Comparison of ENCODE assay signal across 11 cellular contexts in genomic region chr1:8015809-8016165, GRCh38. TPM values are rescaled to one million over a fixed set of nuclear protein-coding genes. Genes with fewer than 3 reads are reported as not detected.
DNase-seq lines count a peak whose midpoint lies in the region; ATAC-seq, FAIRE-seq and TF ChIP-seq lines count a peak whose summit lies in the region.
"Had no signal": no experiment of that assay in that cellular context is flagged by ENCODE, and none has a peak within 500 bp of the region (broad histone marks: within the 10 kb centered on the region; RNA-seq: fewer than 3 reads in every experiment).

No MANE protein-coding gene starts in this region.

- TF ChIP-seq EP300 in K562 (IDR thresholded peaks at IDR 0.05; ENCODE audit: low read length) = no peak
- TF ChIP-seq EP300 in sigmoid colon (IDR thresholded peaks at IDR 0.05) = no peak

- H3K4me2 ChIP-seq in GM23248 (ENCODE audit: unreplicated experiment) = peak overlapping the region; percentile 40
- H3K4me2 ChIP-seq in K562 (ENCODE audit: insufficient read depth, low read length) = no peak overlapping the region

- CTCF ChIA-PET in K562 (lab: Yijun Ruan, JAX; ENCODE audit: low intra/inter-chr PET ratio) = interaction anchor here (0.5 to 3.5 kb wide), 8 partner anchors 15 to 349 kb away, joined by 3 to 37 read pairs (median 18); no protein-coding TSS in a partner anchor
- CTCF ChIA-PET in activated CD8-positive, alpha-beta T cell treated with anti-CD3 and anti-CD28 coated beads for 36 hours (lab: Charles Lee) = interaction anchor here (0.7 to 10.2 kb wide), 41 partner anchors 8 to 711 kb away, joined by 3 to 120 read pairs (median 5); partner anchors contain the start of gene SLC45A1

- H3K4me3 ChIP-seq in GM23248 = 0 out of 2 replicates have a peak overlapping the region, but pooled peaks have one; percentile 3
- H3K4me3 ChIP-seq in K562 = no peak overlapping the region
- no peak overlapping the region for H3K4me3 ChIP-seq in right cardiac atrium (ENCODE audit: low read length)
- H3K4me3 ChIP-seq in sigmoid colon = no peak overlapping the region
- H3K4me3 ChIP-seq: cardiac muscle cell had no signal

- H3K79me2 ChIP-seq in GM23248 (ENCODE audit: insufficient read depth) (peaks cover 76% of the 10 kb centered on the region), K562 (ENCODE audit: control insufficient read depth, insufficient read depth, low read length) (no peaks in the 10 kb centered on the region)

- H3K9ac ChIP-seq in GM23248 (peak overlapping the region; percentile 39), K562 (ENCODE audit: insufficient read depth in 1 of 2, low read depth in 2 of 2, low read length in 2 of 2) (no peak overlapping the region)

- ATAC-seq in K562 = no peak
- ATAC-seq in right cardiac atrium = peak; percentile 82 to 86
- ATAC-seq in activated CD8-positive, alpha-beta T cell treated with anti-CD3 and anti-CD28 coated beads for 36 hours = no peak

- peaks cover 98% of the 10 kb centered on the region for H3F3A ChIP-seq in GM23248 (ENCODE audit: insufficient read depth)

- TF ChIP-seq RAD21 in K562 (CRISPR knock-in tag; conservative IDR thresholded peaks at IDR 0.05 in 1 of 2, IDR thresholded peaks at IDR 0.05 in 1 of 2) = no peak

- peaks cover 18% of the 10 kb centered on the region for H3K27me3 Mint-ChIP-seq in activated CD8-positive, alpha-beta T cell treated with anti-CD3 and anti-CD28 coated beads for 36 hours

- BruUV-seq in K562 (replicated peaks; lab: Mats Ljungman, UMichigan) = no TSS peak

- POLR2A ChIA-PET in K562 (lab: Yijun Ruan, JAX) = interaction anchor here (0.6 kb wide), 1 partner anchor 1127 kb away, joined by 4 read pairs; no protein-coding TSS in a partner anchor
- POLR2A ChIA-PET in activated CD8-positive, alpha-beta T cell treated with anti-CD3 and anti-CD28 coated beads for 36 hours (lab: Charles Lee) = interaction anchor here (0.6 kb wide), 1 partner anchor 290 kb away, joined by 3 read pairs; no protein-coding TSS in a partner anchor

- H3K9me3 ChIP-seq in GM23248 (ENCODE audit: low read depth) = no peaks in the 10 kb centered on the region
- no peaks in the 10 kb centered on the region for H3K9me3 ChIP-seq in K562 (replicated peaks; ENCODE audit: control insufficient read depth, insufficient read depth, low read depth, low read length)
- no peaks in the 10 kb centered on the region for H3K9me3 ChIP-seq in right cardiac atrium (ENCODE audit: control insufficient read depth, low read length)
- no peaks in the 10 kb centered on the region for H3K9me3 ChIP-seq in sigmoid colon

- no peak for FAIRE-seq in K562 (lab: Jason Lieb, UNC)

- in situ Hi-C loops in GM23248 (cut with MboI) (no loop called here), K562 (cut with MboI) (loop anchor here (5.0 to 10.0 kb wide), 2 partner anchors 297 to 351 kb away; no protein-coding TSS in a partner anchor)

- DNase-seq in GM23248 (peak; percentile 33), K562 (ENCODE audit: extremely low read depth in 1 of 4, low spot score in 3 of 4) (no peak), right cardiac atrium (peak in 2 of 3 donors; percentile 40 to 67), sigmoid colon (peak; percentile 79), NCI-H1092 treated with DMSO at 0.1 percent for 48 hours (lab: John Stamatoyannopoulos, UW) (no peak), NCI-H510A (lab: John Stamatoyannopoulos, UW) (no peak), epidermal melanocyte (ENCODE audit: insufficient read length, low spot score) (no peak)
- DNase-seq in activated CD8-positive, alpha-beta T cell treated with anti-CD3 and anti-CD28 coated beads for 36 hours = no peak
- DNase-seq: activated CD4-positive, alpha-beta T cell treated with anti-CD3 and anti-CD28 coated beads, Interleukin-2, amount 50 U/mL, for 1 hour had no signal

- H3K9me1 ChIP-seq in K562 (ENCODE audit: control insufficient read depth, insufficient read depth, low read length) = no peaks in the 10 kb centered on the region

- TF ChIP-seq POLR2A in K562 (conservative IDR thresholded peaks at IDR 0.05) (no peak), sigmoid colon (IDR thresholded peaks at IDR 0.05) (no peak)

- H3K9me2 ChIP-seq in GM23248 (ENCODE audit: insufficient read depth) = no peaks in the 10 kb centered on the region

- H3K27me3 ChIP-seq in GM23248 (replicated peaks; ENCODE audit: insufficient read depth) = no peaks in the 10 kb centered on the region
- H3K27me3 ChIP-seq in K562 (ENCODE audit: control insufficient read depth in 2 of 2, insufficient read depth in 2 of 2, low read length in 2 of 2) = peaks cover 0 to 2% of the 10 kb centered on the region in 2 experiments; a peak in 2 of 5 replicates
- H3K27me3 ChIP-seq in right cardiac atrium (ENCODE audit: control insufficient read depth, insufficient read depth) = no peaks in the 10 kb centered on the region
- H3K27me3 ChIP-seq in sigmoid colon = no peaks in the 10 kb centered on the region
- H3K27me3 ChIP-seq: cardiac muscle cell had no signal

- WGBS in GM23248 (ENCODE audit: low coverage in 1 of 2, low lambda C conversion rate in 2 of 2, missing lambda C conversion rate in 2 of 2), 2 experiments = 49 to 56% methylated on average over 2 of the region's 2 CpGs
- 23% methylated on average over 2 of the region's 2 CpGs for WGBS in K562 (ENCODE audit: insufficient coverage, low coverage, missing lambda C conversion rate)
- 50% methylated on average over 2 of the region's 2 CpGs for WGBS in right cardiac atrium
- 51 to 60% methylated on average over 2 of the region's 2 CpGs for WGBS in sigmoid colon, 2 donors

- no peak overlapping the region for H3K27ac Mint-ChIP-seq in activated CD8-positive, alpha-beta T cell treated with anti-CD3 and anti-CD28 coated beads for 36 hours

- no peak overlapping the region for H3K4me3 Mint-ChIP-seq in activated CD8-positive, alpha-beta T cell treated with anti-CD3 and anti-CD28 coated beads for 36 hours

- H3K27ac ChIP-seq in GM23248 (peak overlapping the region; percentile 54), K562 (ENCODE audit: extremely low read depth, low read depth, low read length) (no peak overlapping the region), right cardiac atrium (ENCODE audit: low read length) (no peak overlapping the region), sigmoid colon (peak overlapping the region; percentile 72 to 99 (median 97))
- H3K27ac ChIP-seq: cardiac muscle cell had no signal

- H3K4me1 Mint-ChIP-seq in activated CD8-positive, alpha-beta T cell treated with anti-CD3 and anti-CD28 coated beads for 36 hours (ENCODE audit: low read depth) = peaks cover 7% of the 10 kb centered on the region

- no peak overlapping the region for H2AFZ ChIP-seq in GM23248
- no peak overlapping the region for H2AFZ ChIP-seq in K562 (ENCODE audit: low read depth, low read length)

- H3K9me3 Mint-ChIP-seq in activated CD8-positive, alpha-beta T cell treated with anti-CD3 and anti-CD28 coated beads for 36 hours = no peaks in the 10 kb centered on the region
- H3K9me3 Mint-ChIP-seq: CD14-positive monocyte had no signal

- H3K36me3 Mint-ChIP-seq in activated CD8-positive, alpha-beta T cell treated with anti-CD3 and anti-CD28 coated beads for 36 hours (ENCODE audit: low read depth) = no peaks in the 10 kb centered on the region
- H3K36me3 Mint-ChIP-seq: CD14-positive monocyte had no signal

- intact Hi-C loops in K562 (cut with micrococcal nuclease) (loop anchor here (1.0 to 5.0 kb wide), 4 partner anchors 33 to 348 kb away; no protein-coding TSS in a partner anchor), right cardiac atrium (cut with DNase I) (loop anchor here in 1 of 4 donors (5.0 kb wide), 1 partner anchor 33 kb away; no protein-coding TSS in a partner anchor), sigmoid colon (cut with DNase I) (loop anchor here (5.0 to 10.0 kb wide), 2 partner anchors 38 to 329 kb away; no protein-coding TSS in a partner anchor)
- intact Hi-C loops in activated CD8-positive, alpha-beta T cell treated with anti-CD3 and anti-CD28 coated beads for 36 hours (cut with micrococcal nuclease) = loop anchor here (5.0 kb wide), 1 partner anchor 332 kb away; no protein-coding TSS in a partner anchor

- H3K4me1 ChIP-seq in GM23248 (ENCODE audit: insufficient read depth) (peaks cover 65% of the 10 kb centered on the region), K562 (replicated peaks in 1 of 2; ENCODE audit: control insufficient read depth in 2 of 2, insufficient read depth in 2 of 2, low read length in 2 of 2) (peaks cover 0 to 7% of the 10 kb centered on the region in 2 experiments; a peak in 1 of 5 replicates), right cardiac atrium (ENCODE audit: control insufficient read depth, insufficient read depth, low read length) (peaks cover 6% of the 10 kb centered on the region), sigmoid colon (peaks cover 0 to 66% (median 60%) of the 10 kb centered on the region in 4 donors)

- no peaks in the 10 kb centered on the region for H4K20me1 ChIP-seq in GM23248 (ENCODE audit: insufficient read depth)
- no peaks in the 10 kb centered on the region; the same call in 1 of the 2 replicates for H4K20me1 ChIP-seq in K562 (replicated peaks; ENCODE audit: control insufficient read depth, insufficient read depth, low read length)

- TF ChIP-seq CTCF in K562 (IDR thresholded peaks at IDR 0.05 in 2 of 3, conservative IDR thresholded peaks at IDR 0.05 in 1 of 3; ENCODE audit: insufficient read depth in 2 of 3, low read depth in 1 of 3, low read length in 3 of 3) (no peak), sigmoid colon (IDR thresholded peaks at IDR 0.05) (no peak)
- TF ChIP-seq CTCF in activated CD8-positive, alpha-beta T cell treated with anti-CD3 and anti-CD28 coated beads for 36 hours (IDR thresholded peaks at IDR 0.05) = no peak

- H3K36me3 ChIP-seq in GM23248 (ENCODE audit: low read depth) (peaks cover 28% of the 10 kb centered on the region), K562 (ENCODE audit: control insufficient read depth, insufficient read depth, low read length) (no peaks in the 10 kb centered on the region), sigmoid colon (peaks cover 13 to 39% (median 28%) of the 10 kb centered on the region in 4 donors)

RNA-seq across cellular contexts. Expression of gene ERRFI1, which starts 10.3 kb away (rescaled TPM):
- 50.8 and 55.1 TPM in 2 replicates for total RNA-seq in GM23248 (2014; rRNA removed; shearing (Covaris generic))
- 29.7 and 31.3 TPM in 2 replicates for polyA plus RNA-seq in GM23248 (2016; fragmentation: Nextera tagmentation; extraction: Ambion mirVana)
- 3.7 and 4.7 TPM in 2 replicates for total RNA-seq in K562 (2011; cell fraction: chromatin; rRNA removed; ENCODE audit: low replicate concordance)
- total RNA-seq in K562 (2011; cell fraction: nucleolus; rRNA removed) = 1.7 TPM in 2 replicates
- 2.5 and 3.8 TPM in 2 replicates for total RNA-seq in K562 (2011; cell fraction: nucleoplasm; rRNA removed)
- 0.68 and 0.73 TPM in 2 replicates for total RNA-seq in K562 (2014; rRNA removed)
- total RNA-seq in K562 (2014; rRNA removed; fragmentation: Illumina TruSeq; extraction: Trizol) = 1.5 and 1.8 TPM in 2 replicates
- 0.98 and 1.1 TPM in 2 replicates for total RNA-seq in K562 (2015; rRNA removed; fragmentation: Illumina TruSeq; extraction: Trizol)
- total RNA-seq in K562 (2021) = 1.6 and 1.9 TPM in 2 replicates
- polyA plus RNA-seq in K562 (2011; rRNA removed) = 1.7 and 4.4 TPM in 2 replicates
- 1.3 and 2.7 TPM in 2 replicates for polyA plus RNA-seq in K562 (2011; cell fraction: cytosol; rRNA removed)
- polyA plus RNA-seq in K562 (2011; cell fraction: nucleus; rRNA removed) = 3.0 and 4.1 TPM in 2 replicates
- polyA plus RNA-seq in K562 (2012) = 1.9 and 2.1 TPM in 2 replicates
- polyA plus RNA-seq in K562 (2014; fragmentation: Illumina TruSeq; extraction: Trizol) = 1.4 and 1.8 TPM in 2 replicates
- under 1 TPM; 0.67 to 0.72 TPM for polyA plus RNA-seq in K562 (2014; fragmentation: Nextera tagmentation; extraction: Ambion mirVana)
- polyA plus RNA-seq in K562 (2014; rRNA removed) = 0.80 and 2.0 TPM in 2 replicates
- 1.3 and 1.9 TPM in 2 replicates for polyA minus RNA-seq in K562 (2011; rRNA and poly(A)+ RNA removed)
- 1.2 and 1.5 TPM in 2 replicates for polyA minus RNA-seq in K562 (2011; cell fraction: cytosol; rRNA and poly(A)+ RNA removed)
- polyA minus RNA-seq in K562 (2011; cell fraction: nucleus; rRNA and poly(A)+ RNA removed) = 1.2 and 1.5 TPM in 2 replicates
- 10 to 100 TPM in 3 of 4 donors, 1 to 10 TPM in 1; 9.8 to 16.9 (median 15.0) TPM for total RNA-seq in right cardiac atrium
- polyA plus RNA-seq in right cardiac atrium = 12.8 TPM
- 100 to 1,000 TPM in 2 of 4 donors, 10 to 100 TPM in 2; 81.1 to 131 (median 101) TPM for total RNA-seq in sigmoid colon
- 10 to 100 TPM; 28.4 to 45.3 (median 28.8) TPM for polyA plus RNA-seq in sigmoid colon
- total RNA-seq in activated CD8-positive, alpha-beta T cell treated with anti-CD3 and anti-CD28 coated beads for 36 hours = 1 to 10 TPM; 1.6 to 2.2 TPM

RNA-seq across cellular contexts. Expression of gene PARK7, which starts 54.3 kb away (rescaled TPM):
- 191 and 198 TPM in 2 replicates for total RNA-seq in GM23248 (2014; rRNA removed; shearing (Covaris generic))
- polyA plus RNA-seq in GM23248 (2016; fragmentation: Nextera tagmentation; extraction: Ambion mirVana) (514 and 522 TPM in 2 replicates), K562 (2011; rRNA removed) (462 and 543 TPM in 2 replicates), K562 (2014; fragmentation: Illumina TruSeq; extraction: Trizol) (423 and 468 TPM in 2 replicates), K562 (2014; fragmentation: Nextera tagmentation; extraction: Ambion mirVana) (1,000 to 10,000 TPM; 1,113 to 1,298 TPM), K562 (2014; rRNA removed) (648 and 751 TPM in 2 replicates), right cardiac atrium (501 TPM), sigmoid colon (100 to 1,000 TPM; 243 to 270 (median 243) TPM)
- 81.4 and 87.8 TPM in 2 replicates for total RNA-seq in K562 (2011; cell fraction: chromatin; rRNA removed; ENCODE audit: low replicate concordance)
- total RNA-seq in K562 (2011; cell fraction: nucleolus; rRNA removed) = 72.1 and 72.5 TPM in 2 replicates
- 120 and 137 TPM in 2 replicates for total RNA-seq in K562 (2011; cell fraction: nucleoplasm; rRNA removed)
- total RNA-seq in K562 (2014; rRNA removed) (338 and 413 TPM in 2 replicates), K562 (2014; rRNA removed; fragmentation: Illumina TruSeq; extraction: Trizol) (431 and 459 TPM in 2 replicates), K562 (2015; rRNA removed; fragmentation: Illumina TruSeq; extraction: Trizol) (358 and 374 TPM in 2 replicates), K562 (2021) (481 and 484 TPM in 2 replicates), right cardiac atrium (100 to 1,000 TPM; 302 to 323 (median 314) TPM), sigmoid colon (100 to 1,000 TPM; 176 to 252 (median 222) TPM)
- polyA plus RNA-seq in K562 (2011; cell fraction: cytosol; rRNA removed) = 168 and 348 TPM in 2 replicates
- polyA plus RNA-seq in K562 (2011; cell fraction: nucleus; rRNA removed) = 85.5 and 167 TPM in 2 replicates
- polyA plus RNA-seq in K562 (2012) = 387 and 679 TPM in 2 replicates
- polyA minus RNA-seq in K562 (2011; rRNA and poly(A)+ RNA removed) = 322 and 330 TPM in 2 replicates
- 106 and 108 TPM in 2 replicates for polyA minus RNA-seq in K562 (2011; cell fraction: cytosol; rRNA and poly(A)+ RNA removed)
- polyA minus RNA-seq in K562 (2011; cell fraction: nucleus; rRNA and poly(A)+ RNA removed) = 32.7 and 66.8 TPM in 2 replicates
- total RNA-seq in activated CD8-positive, alpha-beta T cell treated with anti-CD3 and anti-CD28 coated beads for 36 hours = 100 to 1,000 TPM; 539 to 552 TPM

Comparison
In these comparisons a context has a peak if more than half of its experiments do, and no peak if none do; other contexts are left out.
1. DNase-seq: peak in GM23248 (single experiment), right cardiac atrium (2 of 3) and sigmoid colon (single experiment); none in K562 (0 of 4), NCI-H1092 treated with DMSO at 0.1 percent for 48 hours (single experiment), activated CD8-positive, alpha-beta T cell treated with anti-CD3 and anti-CD28 coated beads for 36 hours (single experiment), NCI-H510A (single experiment) and epidermal melanocyte (single experiment).
2. H3K27ac ChIP-seq: peak in GM23248 (single experiment) and sigmoid colon (4 of 4); none in K562 (single experiment) and right cardiac atrium (single experiment).
3. ATAC-seq: peak in right cardiac atrium (2 of 2); none in K562 (single experiment) and activated CD8-positive, alpha-beta T cell treated with anti-CD3 and anti-CD28 coated beads for 36 hours (single experiment).